Comparison of ENCODE assay signal across 12 cellular contexts in genomic region chr5:173753307-173754168, GRCh38.
A peak's percentile ranks its signal among the peaks of the same experiment; 100 is the strongest.
DNase-seq lines count a peak whose midpoint lies in the region; ATAC-seq, FAIRE-seq and TF ChIP-seq lines count a peak whose summit lies in the region.
"Had no signal": no experiment of that assay in that cellular context is flagged by ENCODE, and none has a peak within 500 bp of the region (broad histone marks: within the 10 kb centered on the region; RNA-seq: fewer than 3 reads in every experiment).

No MANE protein-coding gene starts in this region.

- peak; percentile 100 for ATAC-seq in HepG2
- ATAC-seq in right lobe of liver, result no peak
- ATAC-seq in GM21825 (IDR thresholded peaks at IDR 0.05; ENCODE audit: unreplicated experiment), result no peak

- peak; percentile 94 for FAIRE-seq in HepG2 (lab: Jason Lieb, UNC)

- no peaks in the 10 kb centered on the region for H3K36me3 ChIP-seq in HepG2 (replicated peaks in 1 of 2; ENCODE audit: control insufficient read depth in 1 of 2, insufficient read depth in 2 of 2, low read length in 2 of 2)
- no peaks in the 10 kb centered on the region for H3K36me3 ChIP-seq in right lobe of liver

- H3K9ac ChIP-seq in HepG2 (ENCODE audit: insufficient read depth, low read depth, low read length), result peak overlapping the region; percentile 42

- no peak for TF ChIP-seq RAD21 in HepG2 (CRISPR knock-in tag; IDR thresholded peaks at IDR 0.05)

- H3K9me3 ChIP-seq in HepG2 (ENCODE audit: low read length) (no peaks in the 10 kb centered on the region), right lobe of liver (no peaks in the 10 kb centered on the region)

- TF ChIP-seq POLR2A in HepG2 (IDR thresholded peaks at IDR 0.05; ENCODE audit: insufficient read depth in 1 of 2, low read depth in 2 of 2, low read length in 2 of 2) (no peak), right lobe of liver (IDR thresholded peaks at IDR 0.05) (no peak), erythroblast (IDR thresholded peaks at IDR 0.05; ENCODE audit: low read length) (no peak)

- no peaks in the 10 kb centered on the region for H4K20me1 ChIP-seq in HepG2 (ENCODE audit: insufficient read depth, low read length)

- H3K4me1 ChIP-seq in HepG2 (ENCODE audit: insufficient read depth, low read length) (peaks cover 37% of the 10 kb centered on the region), right lobe of liver (no peaks in the 10 kb centered on the region)

- H3K4me3 ChIP-seq in HepG2 (replicated peaks in 1 of 3; ENCODE audit: insufficient read depth in 1 of 3, low read depth in 2 of 3, low read length in 3 of 3) (no peak overlapping the region), right lobe of liver (no peak overlapping the region)
- H3K4me3 ChIP-seq: dorsolateral prefrontal cortex had no signal

- peak overlapping the region; percentile 23 for H3K27ac ChIP-seq in HepG2 (ENCODE audit: extremely low read length, insufficient read depth, low read length)
- H3K27ac ChIP-seq in right lobe of liver, result no peak overlapping the region
- H3K27ac ChIP-seq in layer of hippocampus (ENCODE audit: low read depth, low read length), result peak overlapping the region; percentile 4

- in situ Hi-C loops in HepG2 (cut with HindIII; ENCODE audit: extremely low pct_ligation_motif_present, low pct_unique_long_range_greater_than_20kb), result loop anchor here (25.0 kb wide), 1 partner anchor 209 kb away; no protein-coding TSS in a partner anchor

- H2AFZ ChIP-seq in HepG2 (ENCODE audit: low read length), result no peak overlapping the region

- H3K27me3 ChIP-seq in HepG2 (ENCODE audit: control insufficient read depth in 1 of 2, insufficient read depth in 2 of 2, low read length in 2 of 2), result no peaks in the 10 kb centered on the region
- H3K27me3 ChIP-seq in right lobe of liver, result no peaks in the 10 kb centered on the region
- no peaks in the 10 kb centered on the region for H3K27me3 ChIP-seq in layer of hippocampus (ENCODE audit: control insufficient read depth, insufficient read depth, low read length)
- H3K27me3 ChIP-seq: dorsolateral prefrontal cortex had no signal

- DNase-seq in HepG2 (ENCODE audit: low spot score) (peak; percentile 82), right lobe of liver (no peak), cerebellar cortex (ENCODE audit: low spot score) (peak; percentile 76), erythroblast (lab: John Stamatoyannopoulos, UW) (no peak), ureter (ENCODE audit: low spot score) (no peak)
- no peak for DNase-seq in activated CD8-positive, alpha-beta memory T cell treated with anti-CD3 and anti-CD28 coated beads, Interleukin-2, amount 50 U/mL, for 48 hours
- DNase-seq: kidney glomerular epithelial cell, NCI-H1436, T1000 had no signal

- H3K4me2 ChIP-seq in HepG2 (ENCODE audit: low read depth, low read length), result peak overlapping the region; percentile 45

- CTCF ChIA-PET in HepG2 (lab: Yijun Ruan, JAX; ENCODE audit: low intra/inter-chr PET ratio, low total read pairs), result no interaction called here

- POLR2A ChIA-PET in HepG2 (lab: Yijun Ruan, JAX), result interaction anchor here (1.0 to 2.0 kb wide), 7 partner anchors 10 to 216 kb away, joined by 3 to 19 read pairs (median 5); partner anchors contain the start of gene CPEB4

- TF ChIP-seq CTCF in HepG2 (CRISPR knock-in tag; IDR thresholded peaks at IDR 0.05), result no peak; the same call in 1 of the 2 replicates
- TF ChIP-seq CTCF in right lobe of liver (IDR thresholded peaks at IDR 0.05), result no peak

- intact Hi-C loops in HepG2 (cut with micrococcal nuclease; ENCODE audit: unreplicated experiment), result no loop called here
- intact Hi-C loops in right lobe of liver (cut with DNase I), result no loop called here

- 70% methylated on average over 9 of the region's 15 CpGs for WGBS in HepG2 (ENCODE audit: low lambda C conversion rate)
- 65% methylated on average over 3 of the region's 15 CpGs for WGBS in right lobe of liver (ENCODE audit: insufficient coverage, low coverage, low lambda C conversion rate, missing lambda C conversion rate)

- BruUV-seq in HepG2 (replicated peaks; lab: Mats Ljungman, UMichigan), result no TSS peak

- 0 out of 4 replicates have a peak, but pooled peaks of 1 of the 2 experiments have one; percentile 28 for TF ChIP-seq EP300 in HepG2 (IDR thresholded peaks at IDR 0.05; ENCODE audit: low read depth in 2 of 2, low read length in 2 of 2)
- no peak for TF ChIP-seq EP300 in HepG2 (CRISPR knock-in tag; IDR thresholded peaks at IDR 0.05; ENCODE audit: borderline replicate concordance)

- H3K79me2 ChIP-seq in HepG2 (ENCODE audit: insufficient read depth, low read length), result no peaks in the 10 kb centered on the region

TF ChIP-seq in HepG2, 621 proteins besides CTCF, POLR2A, EP300 and RAD21 (continues in another document):
- TF ChIP-seq ZBTB33 (CRISPR knock-in tag; IDR thresholded peaks at IDR 0.05), result peak; percentile 62
- TF ChIP-seq LCORL (IDR thresholded peaks at IDR 0.05), result no peak
- TF ChIP-seq LCORL (CRISPR knock-in tag; IDR thresholded peaks at IDR 0.05), result peak; percentile 71; the same call in 1 of the 2 replicates
- TF ChIP-seq ZNF275 (CRISPR knock-in tag; IDR thresholded peaks at IDR 0.05; ENCODE audit: borderline replicate concordance), result 0 out of 2 replicates have a peak, but pooled peaks have one; percentile 29
- peak; percentile 90 for TF ChIP-seq CEBPB (IDR thresholded peaks at IDR 0.05; ENCODE audit: borderline replicate concordance, low read depth, low read length)
- no peak for TF ChIP-seq MLX (CRISPR knock-in tag; IDR thresholded peaks at IDR 0.05)
- no peak for TF ChIP-seq HNF1A (IDR thresholded peaks at IDR 0.05; ENCODE audit: low read depth)
- TF ChIP-seq HNF1A (CRISPR knock-in tag; IDR thresholded peaks at IDR 0.05; ENCODE audit: borderline replicate concordance), result peak; percentile 38; the same call in 1 of the 2 replicates
- TF ChIP-seq ERF (CRISPR knock-in tag; IDR thresholded peaks at IDR 0.05), result 0 out of 2 replicates have a peak, but pooled peaks have one; percentile 41
- peak; percentile 67; the same call in 1 of the 2 replicates for TF ChIP-seq ZNF788 (CRISPR knock-in tag; IDR thresholded peaks at IDR 0.05; ENCODE audit: borderline replicate concordance)
- peak; percentile 40 for TF ChIP-seq THAP11 (CRISPR knock-in tag; IDR thresholded peaks at IDR 0.05)
- peak; percentile 60 for TF ChIP-seq YY1 (IDR thresholded peaks at IDR 0.05; ENCODE audit: insufficient read depth, insufficient replicate concordance, low read depth, low read length)

Comparison
In these comparisons a context has a peak if more than half of its experiments do, and no peak if none do; other contexts are left out.
1. DNase-seq: peak in HepG2 (single experiment) and cerebellar cortex (single experiment); none in right lobe of liver (0 of 3), erythroblast (0 of 2), ureter (single experiment) and activated CD8-positive, alpha-beta memory T cell treated with anti-CD3 and anti-CD28 coated beads, Interleukin-2, amount 50 U/mL, for 48 hours (single experiment).
2. H3K27ac ChIP-seq: peak in HepG2 (single experiment) and layer of hippocampus (single experiment); none in right lobe of liver (0 of 3).